Comparison of ENCODE assay signal across 10 cellular contexts in genomic region chr16:4140652-4141051, GRCh38. TPM values are rescaled to one million over a fixed set of nuclear protein-coding genes. Genes with fewer than 3 reads are reported as not detected.
DNase-seq lines count a peak whose midpoint lies in the region; ATAC-seq, FAIRE-seq and TF ChIP-seq lines count a peak whose summit lies in the region.
"Had no signal": no experiment of that assay in that cellular context is flagged by ENCODE, and none has a peak within 500 bp of the region (broad histone marks: within the 10 kb centered on the region; RNA-seq: fewer than 3 reads in every experiment).

No MANE protein-coding gene starts in this region.

- peaks cover 0 to 6% (median 3%) of the 10 kb centered on the region in 4 experiments; a peak in 3 of 7 replicates for H3K27me3 ChIP-seq in H1 (replicated peaks in 1 of 4; ENCODE audit: control insufficient read depth in 3 of 4, extremely low read depth in 1 of 4, insufficient read depth in 3 of 4, low read length in 3 of 4)
- H3K27me3 ChIP-seq in colonic mucosa = no peaks in the 10 kb centered on the region
- H3K27me3 ChIP-seq: MG63 had no signal

- no peak overlapping the region for H4K8ac ChIP-seq in H1 (ENCODE audit: extremely low read depth, insufficient read depth, low read length)

- no peaks in the 10 kb centered on the region for H3K9me3 Mint-ChIP-seq in progenitor cell of endocrine pancreas (ENCODE audit: low read depth)

- no peaks in the 10 kb centered on the region for H3K36me3 Mint-ChIP-seq in progenitor cell of endocrine pancreas (ENCODE audit: insufficient read depth)

- TF ChIP-seq EP300 in H1 (IDR thresholded peaks at IDR 0.05; ENCODE audit: borderline replicate concordance in 1 of 2, low read depth in 2 of 2, low read length in 2 of 2) = no peak

- H2BK15ac ChIP-seq in H1 (ENCODE audit: low read length) = no peak overlapping the region

- H3K9ac ChIP-seq in H1 (replicated peaks in 1 of 4; ENCODE audit: extremely low read depth in 1 of 4, low read depth in 3 of 4, low read length in 3 of 4) = no peak overlapping the region
- H3K9ac ChIP-seq in colonic mucosa (ENCODE audit: low read depth in 2 of 2, low read length in 2 of 2) = no peak overlapping the region

- H2BK20ac ChIP-seq in H1 (ENCODE audit: low read length) = 0 out of 2 replicates have a peak overlapping the region, but pooled peaks have one; percentile 43

- H4K20me1 ChIP-seq in H1 (replicated peaks in 1 of 2; ENCODE audit: control insufficient read depth in 1 of 2, insufficient read depth in 2 of 2, low read length in 2 of 2) = no peaks in the 10 kb centered on the region

- peak overlapping the region; percentile 76; the same call in 1 of the 2 replicates for H2BK5ac ChIP-seq in H1 (ENCODE audit: low read depth, low read length)

- no peaks in the 10 kb centered on the region for H3K79me1 ChIP-seq in H1 (ENCODE audit: low read depth, low read length)

- H3K4me3 ChIP-seq in H1 (ENCODE audit: extremely low read depth in 1 of 4, insufficient read depth in 2 of 4, low read depth in 3 of 4, low read length in 4 of 4) (no peak overlapping the region), colonic mucosa (no peak overlapping the region)
- H3K4me3 ChIP-seq: MG63 had no signal

- no peak overlapping the region for H3K4me2 ChIP-seq in H1 (ENCODE audit: insufficient read depth in 1 of 2, low read depth in 2 of 2, low read length in 2 of 2)

- no peak overlapping the region for H3K4ac ChIP-seq in H1 (replicated peaks; ENCODE audit: insufficient read length, low read depth, low read length)

- no peak for FAIRE-seq in H1 (lab: Jason Lieb, UNC)

- intact Hi-C loops in Right ventricle myocardium superior (cut with DNase I) (no loop called here), colonic mucosa (cut with DNase I) (no loop called here)

- H2BK12ac ChIP-seq in H1 (ENCODE audit: low read depth, low read length) = no peak overlapping the region

- H3K27ac ChIP-seq in H1 (ENCODE audit: low read depth, low read length) (no peak overlapping the region), colonic mucosa (no peak overlapping the region)
- H3K27ac ChIP-seq: VCaP had no signal

- H3K4me1 Mint-ChIP-seq in progenitor cell of endocrine pancreas (ENCODE audit: low read depth) = peaks cover 5% of the 10 kb centered on the region

- no peak for TF ChIP-seq CTCF in H1 (IDR thresholded peaks at IDR 0.05; ENCODE audit: control extremely low read depth in 1 of 3, insufficient read depth in 1 of 3, low read depth in 1 of 3, low read length in 3 of 3)
- no peak for TF ChIP-seq CTCF in progenitor cell of endocrine pancreas (IDR thresholded peaks at IDR 0.05; ENCODE audit: unreplicated experiment)
- no peak for TF ChIP-seq CTCF in colonic mucosa (IDR thresholded peaks at IDR 0.05)

- H3K9me3 ChIP-seq in H1 (ENCODE audit: insufficient read depth in 2 of 2, low read depth in 1 of 2, low read length in 1 of 2) (0 out of 4 replicates have a peak, but pooled peaks cover 0 to 4% of the 10 kb centered on the region in 2 experiments), colonic mucosa (no peaks in the 10 kb centered on the region)
- H3K9me3 ChIP-seq: MG63 had no signal

- H4K91ac ChIP-seq in H1 (replicated peaks; ENCODE audit: insufficient read length, low read length) = no peak overlapping the region

- TF ChIP-seq POLR2A in H1 (IDR thresholded peaks at IDR 0.05; ENCODE audit: control extremely low read depth in 1 of 2, low read depth in 2 of 2, low read length in 2 of 2) = no peak

- peak overlapping the region; percentile 29 for H3K27ac Mint-ChIP-seq in progenitor cell of endocrine pancreas

- TF ChIP-seq RAD21 in H1 (IDR thresholded peaks at IDR 0.05 in 1 of 2, conservative IDR thresholded peaks at IDR 0.05 in 1 of 2; ENCODE audit: low read depth in 2 of 2, low read length in 2 of 2) = no peak

- H2AK5ac ChIP-seq in H1 (ENCODE audit: low read depth, low read length) = no peak overlapping the region

- H3K56ac ChIP-seq in H1 (replicated peaks; ENCODE audit: insufficient read length, low read depth, low read length) = no peak overlapping the region

- H3K4me3 Mint-ChIP-seq in progenitor cell of endocrine pancreas (ENCODE audit: low read depth) = no peak overlapping the region

- 84% methylated on average over 3 of the region's 3 CpGs; no CpG with 5 or more reads in 1 of the 2 experiments for WGBS in H1 (ENCODE audit: extremely low coverage in 1 of 2, insufficient coverage in 1 of 2, insufficient read length in 1 of 2, insufficient replicate concordance in 2 of 2, low coverage in 1 of 2, low lambda C conversion rate in 2 of 2, missing lambda C conversion rate in 1 of 2), 2 experiments

- ATAC-seq in Right ventricle myocardium superior (ENCODE audit: poor library complexity) = no peak
- ATAC-seq in GM18861 (IDR thresholded peaks at IDR 0.05; ENCODE audit: unreplicated experiment) = no peak

- no peak overlapping the region for H3K18ac ChIP-seq in H1 (ENCODE audit: extremely low read depth, low read length)

- DNase-seq in NCI-H1694 treated with DMSO at 0.1 percent for 48 hours (lab: John Stamatoyannopoulos, UW) (peak; percentile 9), NCI-H1694 (lab: John Stamatoyannopoulos, UW) (no peak), NCI-H526 treated with DMSO at 0.1 percent for 48 hours (lab: John Stamatoyannopoulos, UW) (peak; percentile 15), H1 (ENCODE audit: low read depth in 1 of 2, low spot score in 2 of 2) (no peak), progenitor cell of endocrine pancreas (ENCODE audit: low spot score, unreplicated experiment) (no peak), Right ventricle myocardium superior (no peak), colonic mucosa (no peak)
- DNase-seq: MG63 had no signal

- no peaks in the 10 kb centered on the region for H3K79me2 ChIP-seq in H1 (ENCODE audit: control insufficient read depth in 1 of 2, insufficient read depth in 2 of 2, low read length in 2 of 2)

- no peaks in the 10 kb centered on the region; a peak in 1 of 7 replicates for H3K4me1 ChIP-seq in H1 (replicated peaks in 1 of 4; ENCODE audit: control insufficient read depth in 3 of 4, insufficient read depth in 4 of 4, low read length in 3 of 4)
- no peaks in the 10 kb centered on the region for H3K4me1 ChIP-seq in colonic mucosa

- H4K5ac ChIP-seq in H1 (ENCODE audit: insufficient read length, low read depth, low read length) = no peak overlapping the region

- H2BK120ac ChIP-seq in H1 (replicated peaks; ENCODE audit: low read depth, low read length) = no peak overlapping the region

- POLR2A ChIA-PET in H1 (lab: Charles Lee; ENCODE audit: partially characterized antibody) = no interaction called here

- H3K27me3 Mint-ChIP-seq in progenitor cell of endocrine pancreas = peaks cover 3% of the 10 kb centered on the region

- CTCF ChIA-PET in H1 (lab: Charles Lee; ENCODE audit: partially characterized antibody) = no interaction called here

- H3K23me2 ChIP-seq in H1 (ENCODE audit: low read depth, low read length) = peaks cover under 1% of the 10 kb centered on the region; the same call in 1 of the 2 replicates

- no peak overlapping the region for H3K23ac ChIP-seq in H1 (ENCODE audit: insufficient read length)

- peak overlapping the region; percentile 5; the same call in 1 of the 2 replicates for H2AFZ ChIP-seq in H1 (ENCODE audit: low read length)

- H3K36me3 ChIP-seq in H1 (ENCODE audit: control insufficient read depth in 2 of 4, insufficient read depth in 4 of 4, low read length in 3 of 4) (no peaks in the 10 kb centered on the region), colonic mucosa (no peaks in the 10 kb centered on the region)
- H3K36me3 ChIP-seq: MG63 had no signal

- H3K14ac ChIP-seq in H1 (ENCODE audit: insufficient read length) = no peak overlapping the region

TF ChIP-seq in H1, 55 proteins besides CTCF, POLR2A, EP300 and RAD21:
- TF ChIP-seq CREB1 (IDR thresholded peaks at IDR 0.05) (no peak), BRCA1 (IDR thresholded peaks at IDR 0.05; ENCODE audit: low read depth, low read length) (no peak), NANOG (IDR thresholded peaks at IDR 0.05; ENCODE audit: insufficient read depth, low read depth, low read length, poor library complexity, severe bottlenecking) (no peak), MAX (IDR thresholded peaks at IDR 0.05) (0 out of 2 replicates have a peak, but pooled peaks have one; percentile 10), TBP (IDR thresholded peaks at IDR 0.05; ENCODE audit: low read depth, low read length) (no peak), KDM4A (IDR thresholded peaks at IDR 0.05; ENCODE audit: low read depth, low read length, severe bottlenecking) (no peak)

RNA-seq across cellular contexts. Expression of gene ADCY9, which starts 24.4 kb away (rescaled TPM):
- total RNA-seq in H1 (2021; fragmentation: NEBNext Ultra II Directional; extraction: Animal tissue kit (Norgen Biotek cat#: 25700)) = 13.1 and 13.4 TPM in 2 replicates
- polyA plus RNA-seq in H1 (2011; rRNA removed) = 5.4 and 10.5 TPM in 2 replicates
- polyA plus RNA-seq in H1 (2011; cell fraction: cytosol; rRNA removed) = 4.9 TPM
- polyA plus RNA-seq in H1 (2011; cell fraction: nucleus; rRNA removed) = 11.9 TPM
- 5.1 to 6.7 TPM (median 5.5 TPM) in 4 replicates for polyA plus RNA-seq in H1 (2012, experiment 1 of 2)
- 4.0 TPM for polyA plus RNA-seq in H1 (2012, experiment 2 of 2)
- 9.1 TPM for polyA plus RNA-seq in H1 (2013, experiment 1 of 2)
- 10.1 TPM for polyA plus RNA-seq in H1 (2013, experiment 2 of 2)
- 8.1 and 11.4 TPM in 2 replicates for polyA minus RNA-seq in H1 (2011; rRNA and poly(A)+ RNA removed)
- 21.2 TPM for polyA minus RNA-seq in H1 (2011; cell fraction: cytosol; rRNA and poly(A)+ RNA removed)
- polyA minus RNA-seq in H1 (2011; cell fraction: nucleus; rRNA and poly(A)+ RNA removed) = 9.9 TPM
- total RNA-seq in progenitor cell of endocrine pancreas = 4.9 and 6.9 TPM in 2 replicates
- 44.8 TPM for total RNA-seq in Right ventricle myocardium superior
- 10 to 100 TPM; 23.8 to 25.6 TPM for total RNA-seq in colonic mucosa

Comparison
In these comparisons a context has a peak if more than half of its experiments do, and no peak if none do; other contexts are left out.
1. DNase-seq: peak in NCI-H1694 treated with DMSO at 0.1 percent for 48 hours (single experiment) and NCI-H526 treated with DMSO at 0.1 percent for 48 hours (single experiment); none in NCI-H1694 (single experiment), H1 (0 of 2), progenitor cell of endocrine pancreas (single experiment), Right ventricle myocardium superior (single experiment) and colonic mucosa (single experiment).